ENCODE assay signal across 28 cellular contexts in genomic region chr4:188989371-188989770, GRCh38.
DNase-seq lines count a peak whose midpoint lies in the region; ATAC-seq, FAIRE-seq and TF ChIP-seq lines count a peak whose summit lies in the region.
"Had no signal": no experiment of that assay in that cellular context is flagged by ENCODE, and none has a peak within 500 bp of the region (broad histone marks: within the 10 kb centered on the region; RNA-seq: fewer than 3 reads in every experiment).

No MANE protein-coding gene starts in this region.

- peaks cover 5% of the 10 kb centered on the region for H3K9me3 Mint-ChIP-seq in activated T-helper 17 cell treated with anti-CD3 and anti-CD28 coated beads, Interleukin-2, amount 50 U/mL, for 72 hours

- intact Hi-C loops in mammary epithelial cell (cut with micrococcal nuclease) (no loop called here), kidney (cut with DNase I) (no loop called here)

- H3K27ac ChIP-seq in mammary epithelial cell (ENCODE audit: insufficient read depth, low read depth, low read length) (peak overlapping the region; percentile 22), kidney (ENCODE audit: low read depth in 2 of 2, low read length in 2 of 2) (no peak overlapping the region)
- H3K27ac ChIP-seq: 22Rv1, brain microvascular endothelial cell, C4-2B, dorsolateral prefrontal cortex, sigmoid colon, transverse colon had no signal

- in situ Hi-C loops in mammary epithelial cell (cut with MboI; ENCODE audit: low sequenced_read_pairs in 2 of 2) = no loop called here

- H3K4me1 ChIP-seq in mammary epithelial cell (ENCODE audit: insufficient read depth, low read length) (peaks cover 8% of the 10 kb centered on the region), kidney (ENCODE audit: control insufficient read depth in 1 of 2, insufficient read depth in 1 of 2, low read depth in 1 of 2, low read length in 2 of 2) (peaks cover 0 to 5% of the 10 kb centered on the region in 2 donors)
- H3K4me1 ChIP-seq: Peyer's patch, sigmoid colon, transverse colon had no signal

- ATAC-seq in activated T-helper 17 cell treated with anti-CD3 and anti-CD28 coated beads, Interleukin-2, amount 50 U/mL, for 72 hours (replicated peaks) = no peak
- ATAC-seq in HG03159 (IDR thresholded peaks at IDR 0.05; ENCODE audit: unreplicated experiment) = no peak

- H3K27ac Mint-ChIP-seq in activated T-helper 17 cell treated with anti-CD3 and anti-CD28 coated beads, Interleukin-2, amount 50 U/mL, for 72 hours = no peak overlapping the region
- H3K27ac Mint-ChIP-seq: activated CD4-positive, alpha-beta memory T cell treated with anti-CD3 and anti-CD28 coated beads, Interleukin-2, amount 10 ng/mL, durations not matched to agents 7 days and 5 days; activated naive CD4-positive, alpha-beta T cell treated with anti-CD3 and anti-CD28 coated beads, Interleukin-2, amount 10 ng/mL, durations not matched to agents 7 days and 5 days; activated T-helper 1 cell treated with anti-CD3 and anti-CD28 coated beads, Interleukin-12 subunit alpha, Interleukin-12 subunit beta, Interleukin-2, Interleukin-4 antibody, amounts not matched to agents 30 ng/mL and 10 ng/mL and 1 ng/mL, durations not matched to agents 14 hours and 24 hours and 36 hours; HFFc6; naive B cell; progenitor cell of endocrine pancreas had no signal

- CTCF ChIA-PET in mammary epithelial cell (lab: Charles Lee; ENCODE audit: low non-redundant PET) = no interaction called here

- DNase-seq in DMS53 (lab: John Stamatoyannopoulos, UW) (peak; percentile 87), DMS53 treated with DMSO at 0.1 percent for 48 hours (lab: John Stamatoyannopoulos, UW; ENCODE audit: unreplicated experiment) (no peak), mammary epithelial cell (peak; percentile 74), kidney (no peak), middle frontal gyrus (ENCODE audit: extremely low spot score, low spot score) (no peak), T1000 (lab: John Stamatoyannopoulos, UW) (no peak)
- DNase-seq: activated CD4-positive, alpha-beta memory T cell treated with anti-CD3 and anti-CD28 coated beads, Interleukin-2, amount 10 ng/mL, durations not matched to agents 7 days and 5 days; activated CD8-positive, alpha-beta memory T cell treated with anti-CD3 and anti-CD28 coated beads, Interleukin-2, amount 50 U/mL, for 48 hours; activated naive CD4-positive, alpha-beta T cell treated with anti-CD3 and anti-CD28 coated beads, Interleukin-2, amount 10 ng/mL, durations not matched to agents 7 days and 5 days; amniotic stem cell; brain microvascular endothelial cell; dorsolateral prefrontal cortex; GOT3; HFFc6; KG1; naive B cell; NCI-H1417 treated with DMSO at 0.1 percent for 48 hours; Peyer's patch; sigmoid colon; stimulated activated CD4-positive, alpha-beta T cell treated with anti-CD3 and anti-CD28 coated beads, Interleukin-4, amount 100 ng/mL, for 1 hour; transverse colon had no signal

- no peak overlapping the region for H3K4me3 Mint-ChIP-seq in activated T-helper 17 cell treated with anti-CD3 and anti-CD28 coated beads, Interleukin-2, amount 50 U/mL, for 72 hours
- H3K4me3 Mint-ChIP-seq: activated CD4-positive, alpha-beta memory T cell treated with anti-CD3 and anti-CD28 coated beads, Interleukin-2, amount 10 ng/mL, durations not matched to agents 7 days and 5 days; activated naive CD4-positive, alpha-beta T cell treated with anti-CD3 and anti-CD28 coated beads, Interleukin-2, amount 10 ng/mL, durations not matched to agents 7 days and 5 days; activated T-helper 1 cell treated with anti-CD3 and anti-CD28 coated beads, Interleukin-12 subunit alpha, Interleukin-12 subunit beta, Interleukin-2, Interleukin-4 antibody, amounts not matched to agents 30 ng/mL and 10 ng/mL and 1 ng/mL, durations not matched to agents 14 hours and 24 hours and 36 hours; HFFc6 had no signal

- FAIRE-seq in kidney (lab: Jason Lieb, UNC) = peak; percentile 30
- FAIRE-seq: GM19239 had no signal

- no peaks in the 10 kb centered on the region for H3K36me3 Mint-ChIP-seq in activated T-helper 17 cell treated with anti-CD3 and anti-CD28 coated beads, Interleukin-2, amount 50 U/mL, for 72 hours (ENCODE audit: low read depth)
- H3K36me3 Mint-ChIP-seq: activated naive CD4-positive, alpha-beta T cell treated with anti-CD3 and anti-CD28 coated beads, Interleukin-2, amount 10 ng/mL, durations not matched to agents 7 days and 5 days; naive B cell had no signal

- no peak overlapping the region for H2AFZ ChIP-seq in mammary epithelial cell (ENCODE audit: low read depth, low read length)

- no TSS peak for BruUV-seq in mammary epithelial cell (replicated peaks; lab: Mats Ljungman, UMichigan)

- H3K9me3 ChIP-seq in mammary epithelial cell (replicated peaks; ENCODE audit: insufficient read depth, low read length) (no peaks in the 10 kb centered on the region), kidney (ENCODE audit: control insufficient read depth in 1 of 2, low read length in 2 of 2) (peaks cover 0 to 3% of the 10 kb centered on the region in 2 donors)
- H3K9me3 ChIP-seq: Peyer's patch had no signal

- WGBS in mammary epithelial cell (ENCODE audit: low coverage, missing lambda C conversion rate) = 2% methylated on average over 3 of the region's 3 CpGs

- H3K27me3 Mint-ChIP-seq in activated T-helper 17 cell treated with anti-CD3 and anti-CD28 coated beads, Interleukin-2, amount 50 U/mL, for 72 hours = no peaks in the 10 kb centered on the region
- H3K27me3 Mint-ChIP-seq: activated CD4-positive, alpha-beta memory T cell treated with anti-CD3 and anti-CD28 coated beads, Interleukin-2, amount 10 ng/mL, durations not matched to agents 7 days and 5 days; activated naive CD4-positive, alpha-beta T cell treated with anti-CD3 and anti-CD28 coated beads, Interleukin-2, amount 10 ng/mL, durations not matched to agents 7 days and 5 days; naive B cell; progenitor cell of endocrine pancreas had no signal

- H3K4me1 Mint-ChIP-seq in activated T-helper 17 cell treated with anti-CD3 and anti-CD28 coated beads, Interleukin-2, amount 50 U/mL, for 72 hours = no peaks in the 10 kb centered on the region
- H3K4me1 Mint-ChIP-seq: activated CD4-positive, alpha-beta memory T cell treated with anti-CD3 and anti-CD28 coated beads, Interleukin-2, amount 10 ng/mL, durations not matched to agents 7 days and 5 days; activated naive CD4-positive, alpha-beta T cell treated with anti-CD3 and anti-CD28 coated beads, Interleukin-2, amount 10 ng/mL, durations not matched to agents 7 days and 5 days; naive B cell had no signal

- dilution Hi-C loops in mammary epithelial cell (cut with HindIII; ENCODE audit: low sequenced_read_pairs) = no loop called here

- H3K4me3 ChIP-seq in mammary epithelial cell (replicated peaks in 1 of 3; ENCODE audit: insufficient read depth in 1 of 3, low read depth in 2 of 3, low read length in 3 of 3) = no peak overlapping the region
- no peak overlapping the region for H3K4me3 ChIP-seq in kidney (ENCODE audit: low read length in 2 of 2)
- H3K4me3 ChIP-seq: dorsolateral prefrontal cortex, Peyer's patch, sigmoid colon, transverse colon had no signal

- H3K4me2 ChIP-seq in mammary epithelial cell (ENCODE audit: insufficient read depth, low read depth, low read length) = peak overlapping the region; percentile 21

- no peaks in the 10 kb centered on the region for H3K27me3 ChIP-seq in mammary epithelial cell (ENCODE audit: insufficient read depth, low read length)
- H3K27me3 ChIP-seq: brain microvascular endothelial cell, dorsolateral prefrontal cortex, Peyer's patch, sigmoid colon, transverse colon had no signal

- H3K36me3 ChIP-seq in mammary epithelial cell (ENCODE audit: insufficient read depth, low read length) (no peaks in the 10 kb centered on the region), kidney (ENCODE audit: control insufficient read depth in 1 of 2, insufficient read depth in 2 of 2, low read length in 2 of 2) (no peaks in the 10 kb centered on the region)
- H3K36me3 ChIP-seq: brain microvascular endothelial cell, Peyer's patch, sigmoid colon, transverse colon had no signal

- no peak overlapping the region for H3K9ac ChIP-seq in mammary epithelial cell (ENCODE audit: insufficient read depth, low read length)
- no peak overlapping the region for H3K9ac ChIP-seq in kidney (ENCODE audit: low read length in 2 of 2)

- no peaks in the 10 kb centered on the region for H3K79me2 ChIP-seq in mammary epithelial cell (ENCODE audit: insufficient read depth, low read length)

- no peaks in the 10 kb centered on the region for H4K20me1 ChIP-seq in mammary epithelial cell (ENCODE audit: insufficient read depth, low read length)

- TF ChIP-seq CTCF in mammary epithelial cell (conservative IDR thresholded peaks at IDR 0.05 in 1 of 2, IDR thresholded peaks at IDR 0.05 in 1 of 2; ENCODE audit: extremely low read depth in 1 of 2, insufficient read depth in 1 of 2, low read depth in 1 of 2, low read length in 2 of 2) (no peak), kidney (IDR thresholded peaks at IDR 0.05; ENCODE audit: borderline replicate concordance, extremely low read depth, insufficient read depth) (no peak)

Comparison
In these comparisons a context has a peak if more than half of its experiments do, and no peak if none do; other contexts are left out.
1. DNase-seq: peak in DMS53 (single experiment) and mammary epithelial cell (single experiment); none in DMS53 treated with DMSO at 0.1 percent for 48 hours (single experiment), kidney (single experiment), middle frontal gyrus (single experiment) and T1000 (single experiment).